In the genomic region with DNA sequence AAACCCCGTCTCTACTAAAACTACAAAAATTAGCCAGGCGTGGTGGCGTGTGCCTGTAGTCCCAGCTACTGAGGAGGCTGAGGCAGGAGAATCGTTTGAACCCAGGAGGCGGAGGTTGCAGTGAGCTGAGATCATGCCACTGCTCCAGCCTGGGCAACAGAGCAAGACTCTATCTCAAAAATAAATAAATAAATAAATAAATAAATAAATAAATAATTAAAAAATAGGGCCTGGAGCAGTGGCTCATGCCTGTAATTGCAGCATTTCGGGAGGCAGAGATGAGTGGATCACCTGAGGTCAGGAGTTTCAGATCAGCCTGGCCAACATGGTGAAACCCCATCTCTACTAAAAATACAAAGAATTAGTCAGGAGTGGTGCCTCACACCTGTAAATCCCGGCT, we compare ENCODE assay signal across 3 cellular contexts.
DNase-seq lines count a peak whose midpoint lies in the region; ATAC-seq, FAIRE-seq and TF ChIP-seq lines count a peak whose summit lies in the region.
"Not testable (repeated sequence)": the region's sequence is repeated elsewhere in the genome, so short reads cannot be mapped to it uniquely, and the experiment has no call there.

No MANE protein-coding gene starts in this region.

- 96% methylated on average over 7 of the region's 7 CpGs for WGBS in A549 (ENCODE audit: missing lambda C conversion rate)

- H3K27ac ChIP-seq in A549; HEK293 (ENCODE audit: extremely low read depth, low read depth, low read length): not testable (repeated sequence)

- CTCF ChIA-PET in A549 (lab: Yijun Ruan, JAX) (interaction anchor here (1.3 kb wide), 1 partner anchor 18 kb away, joined by 5 read pairs; no protein-coding TSS in a partner anchor), HEK293 (lab: Yijun Ruan, JAX) (interaction anchor here (0.6 kb wide), 1 partner anchor 27 kb away, joined by 4 read pairs; no protein-coding TSS in a partner anchor)

- POLR2A ChIA-PET in A549 (lab: Yijun Ruan, JAX); HEK293 (lab: Yijun Ruan, JAX): not testable (repeated sequence)

- not testable (repeated sequence) for DNase-seq in A549 (ENCODE audit: low read depth in 1 of 2, low spot score in 1 of 2); T-helper 17 cell

- not testable (repeated sequence) for FAIRE-seq in A549 (lab: Jason Lieb, UNC)

- H3K4me1 ChIP-seq in A549; HEK293 (ENCODE audit: control insufficient read depth, insufficient read depth, low read length): not testable (repeated sequence)

- not testable (repeated sequence) for H3K27me3 Mint-ChIP-seq in T-helper 17 cell

- H3K9me3 ChIP-seq in A549; HEK293 (ENCODE audit: control insufficient read depth, insufficient read depth, low read depth, low read length); T-helper 17 cell (ENCODE audit: control insufficient read depth, low read length, poor library complexity, severe bottlenecking): not testable (repeated sequence)

- not testable (repeated sequence) for TF ChIP-seq CTCF in A549 (IDR thresholded peaks at IDR 0.05); HEK293 (tag by site-specific recombination; IDR thresholded peaks at IDR 0.05)

- H3K27ac Mint-ChIP-seq in T-helper 17 cell, result not testable (repeated sequence)

- H3K4me2 ChIP-seq in A549, result not testable (repeated sequence)

- not testable (repeated sequence) for TF ChIP-seq POLR2A in A549 (IDR thresholded peaks at IDR 0.05; ENCODE audit: low read length)

- not testable (repeated sequence) for TF ChIP-seq RAD21 in A549 (conservative IDR thresholded peaks at IDR 0.05 in 1 of 2, IDR thresholded peaks at IDR 0.05 in 1 of 2)

- not testable (repeated sequence) for ATAC-seq in A549, T-helper 17 cell

- not testable (repeated sequence) for H3K4me3 ChIP-seq in A549; HEK293 (ENCODE audit: low read depth, low read length)

- H3K4me3 Mint-ChIP-seq in T-helper 17 cell, result peak overlapping the region; percentile 25

- H3K4me1 Mint-ChIP-seq in T-helper 17 cell, result not testable (repeated sequence)

- H3K36me3 Mint-ChIP-seq in T-helper 17 cell (ENCODE audit: low read depth), result not testable (repeated sequence)

- H3K36me3 ChIP-seq in HEK293 (ENCODE audit: control insufficient read depth in 2 of 2, insufficient read depth in 1 of 2, low read length in 2 of 2), result peaks cover 3 to 36% of the 10 kb centered on the region in 2 experiments; a peak in 2 of 3 replicates

- not testable (repeated sequence) for TF ChIP-seq EP300 in A549 (IDR thresholded peaks at IDR 0.05)

TF ChIP-seq in A549, 52 proteins besides CTCF, POLR2A, EP300 and RAD21:
- peak; percentile 91 for TF ChIP-seq ZC3H11A (IDR thresholded peaks at IDR 0.05)

TF ChIP-seq in HEK293, 187 proteins besides CTCF, POLR2A, EP300 and RAD21:
- TF ChIP-seq, protein P1, sequence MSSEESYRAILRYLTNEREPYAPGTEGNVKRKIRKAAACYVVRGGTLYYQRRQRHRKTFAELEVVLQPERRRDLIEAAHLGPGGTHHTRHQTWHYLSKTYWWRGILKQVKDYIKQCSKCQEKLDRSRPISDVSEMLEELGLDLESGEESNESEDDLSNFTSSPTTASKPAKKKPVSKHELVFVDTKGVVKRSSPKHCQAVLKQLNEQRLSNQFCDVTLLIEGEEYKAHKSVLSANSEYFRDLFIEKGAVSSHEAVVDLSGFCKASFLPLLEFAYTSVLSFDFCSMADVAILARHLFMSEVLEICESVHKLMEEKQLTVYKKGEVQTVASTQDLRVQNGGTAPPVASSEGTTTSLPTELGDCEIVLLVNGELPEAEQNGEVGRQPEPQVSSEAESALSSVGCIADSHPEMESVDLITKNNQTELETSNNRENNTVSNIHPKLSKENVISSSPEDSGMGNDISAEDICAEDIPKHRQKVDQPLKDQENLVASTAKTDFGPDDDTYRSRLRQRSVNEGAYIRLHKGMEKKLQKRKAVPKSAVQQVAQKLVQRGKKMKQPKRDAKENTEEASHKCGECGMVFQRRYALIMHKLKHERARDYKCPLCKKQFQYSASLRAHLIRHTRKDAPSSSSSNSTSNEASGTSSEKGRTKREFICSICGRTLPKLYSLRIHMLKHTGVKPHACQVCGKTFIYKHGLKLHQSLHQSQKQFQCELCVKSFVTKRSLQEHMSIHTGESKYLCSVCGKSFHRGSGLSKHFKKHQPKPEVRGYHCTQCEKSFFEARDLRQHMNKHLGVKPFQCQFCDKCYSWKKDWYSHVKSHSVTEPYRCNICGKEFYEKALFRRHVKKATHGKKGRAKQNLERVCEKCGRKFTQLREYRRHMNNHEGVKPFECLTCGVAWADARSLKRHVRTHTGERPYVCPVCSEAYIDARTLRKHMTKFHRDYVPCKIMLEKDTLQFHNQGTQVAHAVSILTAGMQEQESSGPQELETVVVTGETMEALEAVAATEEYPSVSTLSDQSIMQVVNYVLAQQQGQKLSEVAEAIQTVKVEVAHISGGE (tag by site-specific recombination; conservative IDR thresholded peaks at IDR 0.05; ENCODE audit: low read depth), result peak; percentile 33; the same call in 1 of the 2 replicates
- TF ChIP-seq ZNF623 (tag by site-specific recombination; IDR thresholded peaks at IDR 0.05) (peak; percentile 54), ZNF394 (tag by site-specific recombination; IDR thresholded peaks at IDR 0.05; ENCODE audit: borderline replicate concordance) (peak; percentile 85), ZNF433 (tag by site-specific recombination; IDR thresholded peaks at IDR 0.05; ENCODE audit: low read depth) (peak; percentile 23; the same call in 1 of the 2 replicates), ZNF140 (tag by site-specific recombination; IDR thresholded peaks at IDR 0.05) (peak; percentile 28; the same call in 1 of the 2 replicates), ZBTB8A (tag by site-specific recombination; IDR thresholded peaks at IDR 0.05) (peak; percentile 44; the same call in 1 of the 2 replicates), ZNF558 (tag by site-specific recombination; IDR thresholded peaks at IDR 0.05) (0 out of 2 replicates have a peak, but pooled peaks have one; percentile 25), ZNF404 (tag by site-specific recombination; IDR thresholded peaks at IDR 0.05) (0 out of 2 replicates have a peak, but pooled peaks have one; percentile 10), ZNF555 (tag by site-specific recombination; conservative IDR thresholded peaks at IDR 0.05) (peak; percentile 40), ZNF426 (tag by site-specific recombination; IDR thresholded peaks at IDR 0.05) (peak; percentile 64), ZNF121 (tag by site-specific recombination; IDR thresholded peaks at IDR 0.05) (0 out of 2 replicates have a peak, but pooled peaks have one; percentile 14)
- TF ChIP-seq, protein P2, sequence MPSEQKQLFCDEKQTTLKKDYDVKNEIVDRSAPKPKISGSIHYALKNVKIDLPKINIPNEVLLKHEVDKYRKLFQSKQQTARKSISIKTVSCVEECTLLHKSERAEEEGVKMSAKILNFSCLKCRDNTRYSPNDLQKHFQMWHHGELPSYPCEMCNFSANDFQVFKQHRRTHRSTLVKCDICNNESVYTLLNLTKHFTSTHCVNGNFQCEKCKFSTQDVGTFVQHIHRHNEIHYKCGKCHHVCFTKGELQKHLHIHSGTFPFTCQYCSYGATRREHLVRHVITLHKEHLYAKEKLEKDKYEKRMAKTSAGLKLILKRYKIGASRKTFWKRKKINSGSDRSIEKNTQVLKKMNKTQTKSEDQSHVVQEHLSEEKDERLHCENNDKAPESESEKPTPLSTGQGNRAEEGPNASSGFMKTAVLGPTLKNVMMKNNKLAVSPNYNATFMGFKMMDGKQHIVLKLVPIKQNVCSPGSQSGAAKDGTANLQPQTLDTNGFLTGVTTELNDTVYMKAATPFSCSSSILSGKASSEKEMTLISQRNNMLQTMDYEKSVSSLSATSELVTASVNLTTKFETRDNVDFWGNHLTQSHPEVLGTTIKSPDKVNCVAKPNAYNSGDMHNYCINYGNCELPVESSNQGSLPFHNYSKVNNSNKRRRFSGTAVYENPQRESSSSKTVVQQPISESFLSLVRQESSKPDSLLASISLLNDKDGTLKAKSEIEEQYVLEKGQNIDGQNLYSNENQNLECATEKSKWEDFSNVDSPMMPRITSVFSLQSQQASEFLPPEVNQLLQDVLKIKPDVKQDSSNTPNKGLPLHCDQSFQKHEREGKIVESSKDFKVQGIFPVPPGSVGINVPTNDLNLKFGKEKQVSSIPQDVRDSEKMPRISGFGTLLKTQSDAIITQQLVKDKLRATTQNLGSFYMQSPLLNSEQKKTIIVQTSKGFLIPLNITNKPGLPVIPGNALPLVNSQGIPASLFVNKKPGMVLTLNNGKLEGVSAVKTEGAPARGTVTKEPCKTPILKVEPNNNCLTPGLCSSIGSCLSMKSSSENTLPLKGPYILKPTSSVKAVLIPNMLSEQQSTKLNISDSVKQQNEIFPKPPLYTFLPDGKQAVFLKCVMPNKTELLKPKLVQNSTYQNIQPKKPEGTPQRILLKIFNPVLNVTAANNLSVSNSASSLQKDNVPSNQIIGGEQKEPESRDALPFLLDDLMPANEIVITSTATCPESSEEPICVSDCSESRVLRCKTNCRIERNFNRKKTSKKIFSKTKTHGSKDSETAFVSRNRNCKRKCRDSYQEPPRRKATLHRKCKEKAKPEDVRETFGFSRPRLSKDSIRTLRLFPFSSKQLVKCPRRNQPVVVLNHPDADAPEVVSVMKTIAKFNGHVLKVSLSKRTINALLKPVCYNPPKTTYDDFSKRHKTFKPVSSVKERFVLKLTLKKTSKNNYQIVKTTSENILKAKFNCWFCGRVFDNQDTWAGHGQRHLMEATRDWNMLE (tag by site-specific recombination; conservative IDR thresholded peaks at IDR 0.05; ENCODE audit: low read depth), result peak; percentile 64
